In the genomic region with DNA sequence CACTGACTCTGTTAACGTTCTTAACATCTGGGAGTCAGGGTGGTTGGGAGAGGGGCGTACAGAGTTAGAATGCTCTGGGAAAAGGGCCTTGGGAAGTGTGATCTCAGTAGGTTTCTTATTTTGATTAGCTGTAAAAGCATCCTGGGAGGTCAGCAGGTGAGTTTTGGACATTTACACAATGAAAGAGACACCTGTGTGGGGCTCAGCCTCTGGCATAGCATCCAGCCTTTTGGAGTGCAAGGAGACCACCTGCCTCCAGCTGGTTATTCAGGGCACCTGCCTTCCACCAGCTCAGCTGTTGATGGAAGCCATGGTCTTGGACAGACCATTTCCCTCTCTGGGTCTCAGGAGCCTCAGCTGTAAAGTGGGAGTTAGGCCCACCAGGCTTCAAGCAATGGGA, we compare ENCODE assay signal across 18 cellular contexts. TPM values are rescaled to one million over a fixed set of nuclear protein-coding genes. Genes with fewer than 3 reads are reported as not detected.
DNase-seq lines count a peak whose midpoint lies in the region; ATAC-seq and TF ChIP-seq lines count a peak whose summit lies in the region.
"Had no signal": no experiment of that assay in that cellular context is flagged by ENCODE, and none has a peak within 500 bp of the region (broad histone marks: within the 10 kb centered on the region; RNA-seq: fewer than 3 reads in every experiment).

No MANE protein-coding gene starts in this region.

- no peak overlapping the region for H3K27ac Mint-ChIP-seq in mesothelial cell of epicardium
- H3K27ac Mint-ChIP-seq: CD14-positive monocyte; CD4-positive, alpha-beta memory T cell; IgD-negative memory B cell had no signal

- H3K4me1 Mint-ChIP-seq in mesothelial cell of epicardium = peaks cover 5% of the 10 kb centered on the region
- H3K4me1 Mint-ChIP-seq: CD14-positive monocyte, IgD-negative memory B cell had no signal

- H3K27me3 Mint-ChIP-seq in mesothelial cell of epicardium (ENCODE audit: low read depth) = no peaks in the 10 kb centered on the region
- H3K27me3 Mint-ChIP-seq: CD4-positive, alpha-beta memory T cell; IgD-negative memory B cell had no signal

- H3K36me3 ChIP-seq in thyroid gland = no peaks in the 10 kb centered on the region
- H3K36me3 ChIP-seq: BLaER1 had no signal

- TF ChIP-seq POLR2A in thyroid gland (IDR thresholded peaks at IDR 0.05) = no peak

- DNase-seq in NCI-H146 (lab: John Stamatoyannopoulos, UW) (peak; percentile 64), NCI-H146 treated with DMSO at 0.1 percent for 48 hours (lab: John Stamatoyannopoulos, UW; ENCODE audit: unreplicated experiment) (no peak), iPS-NIHi7 (ENCODE audit: extremely low spot score) (peak; percentile 4), thyroid gland (no peak), NCI-H82 (lab: John Stamatoyannopoulos, UW) (no peak), mesothelial cell of epicardium (ENCODE audit: low spot score in 2 of 2, unreplicated experiment in 2 of 2) (no peak), SHP77 (lab: John Stamatoyannopoulos, UW) (no peak)
- DNase-seq: Calu3; CD4-positive, alpha-beta memory T cell; DMS79 treated with DMSO at 0.1 percent for 48 hours; GF-D8; HCEC 1CT had no signal

- no peaks in the 10 kb centered on the region for H3K9me3 ChIP-seq in thyroid gland
- H3K9me3 ChIP-seq: A549, BLaER1 had no signal

- peak overlapping the region; percentile 23 to 71 (median 70) for H3K27ac ChIP-seq in thyroid gland
- H3K27ac ChIP-seq: 22Rv1, A549, BLaER1 had no signal

- no peaks in the 10 kb centered on the region for H3K36me3 Mint-ChIP-seq in mesothelial cell of epicardium
- H3K36me3 Mint-ChIP-seq: CD14-positive monocyte; CD4-positive, alpha-beta memory T cell; IgD-negative memory B cell had no signal

- TF ChIP-seq CTCF in thyroid gland (IDR thresholded peaks at IDR 0.05) = no peak
- TF ChIP-seq CTCF in mesothelial cell of epicardium (IDR thresholded peaks at IDR 0.05; ENCODE audit: unreplicated experiment) = no peak

- no peak overlapping the region for H3K4me3 ChIP-seq in thyroid gland (replicated peaks in 1 of 3)
- H3K4me3 ChIP-seq: A549, BLaER1 had no signal

- H3K4me3 Mint-ChIP-seq in mesothelial cell of epicardium = no peak overlapping the region
- H3K4me3 Mint-ChIP-seq: CD14-positive monocyte, IgD-negative memory B cell had no signal

- H3K9me3 Mint-ChIP-seq in mesothelial cell of epicardium = no peaks in the 10 kb centered on the region
- H3K9me3 Mint-ChIP-seq: IgD-negative memory B cell had no signal

- intact Hi-C loops in thyroid gland (cut with DNase I) = no loop called here

- 90 to 92% methylated on average over 2 of the region's 2 CpGs for WGBS in thyroid gland, 2 donors

- no peaks in the 10 kb centered on the region for H3K27me3 ChIP-seq in thyroid gland
- H3K27me3 ChIP-seq: BLaER1 had no signal

- peak; percentile 37; the same call in 2 of the 3 replicates for ATAC-seq in SK-N-SH treated with all-trans-retinoic acid at 6 μM for 48 hours
- ATAC-seq: A549 had no signal

- H3K4me1 ChIP-seq in thyroid gland = peaks cover 14 to 19% of the 10 kb centered on the region in 2 donors
- H3K4me1 ChIP-seq: A549, BLaER1 had no signal

TF ChIP-seq in SK-N-SH treated with all-trans-retinoic acid at 6 μM for 48 hours, 23 proteins besides CTCF, POLR2A, EP300 and RAD21:
- no peak for TF ChIP-seq ZFP30 (CRISPR knock-in tag; IDR thresholded peaks at IDR 0.05)
- TF ChIP-seq ZNF8 (CRISPR knock-in tag; IDR thresholded peaks at IDR 0.05) = no peak
- no peak for TF ChIP-seq ISL1 (CRISPR knock-in tag; IDR thresholded peaks at IDR 0.05)
- TF ChIP-seq RARB (CRISPR knock-in tag; IDR thresholded peaks at IDR 0.05) = no peak
- TF ChIP-seq, protein P1, sequence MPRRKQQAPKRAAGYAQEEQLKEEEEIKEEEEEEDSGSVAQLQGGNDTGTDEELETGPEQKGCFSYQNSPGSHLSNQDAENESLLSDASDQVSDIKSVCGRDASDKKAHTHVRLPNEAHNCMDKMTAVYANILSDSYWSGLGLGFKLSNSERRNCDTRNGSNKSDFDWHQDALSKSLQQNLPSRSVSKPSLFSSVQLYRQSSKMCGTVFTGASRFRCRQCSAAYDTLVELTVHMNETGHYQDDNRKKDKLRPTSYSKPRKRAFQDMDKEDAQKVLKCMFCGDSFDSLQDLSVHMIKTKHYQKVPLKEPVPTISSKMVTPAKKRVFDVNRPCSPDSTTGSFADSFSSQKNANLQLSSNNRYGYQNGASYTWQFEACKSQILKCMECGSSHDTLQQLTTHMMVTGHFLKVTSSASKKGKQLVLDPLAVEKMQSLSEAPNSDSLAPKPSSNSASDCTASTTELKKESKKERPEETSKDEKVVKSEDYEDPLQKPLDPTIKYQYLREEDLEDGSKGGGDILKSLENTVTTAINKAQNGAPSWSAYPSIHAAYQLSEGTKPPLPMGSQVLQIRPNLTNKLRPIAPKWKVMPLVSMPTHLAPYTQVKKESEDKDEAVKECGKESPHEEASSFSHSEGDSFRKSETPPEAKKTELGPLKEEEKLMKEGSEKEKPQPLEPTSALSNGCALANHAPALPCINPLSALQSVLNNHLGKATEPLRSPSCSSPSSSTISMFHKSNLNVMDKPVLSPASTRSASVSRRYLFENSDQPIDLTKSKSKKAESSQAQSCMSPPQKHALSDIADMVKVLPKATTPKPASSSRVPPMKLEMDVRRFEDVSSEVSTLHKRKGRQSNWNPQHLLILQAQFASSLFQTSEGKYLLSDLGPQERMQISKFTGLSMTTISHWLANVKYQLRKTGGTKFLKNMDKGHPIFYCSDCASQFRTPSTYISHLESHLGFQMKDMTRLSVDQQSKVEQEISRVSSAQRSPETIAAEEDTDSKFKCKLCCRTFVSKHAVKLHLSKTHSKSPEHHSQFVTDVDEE (CRISPR knock-in tag; IDR thresholded peaks at IDR 0.05) = no peak
- TF ChIP-seq TCF4 (CRISPR knock-in tag; IDR thresholded peaks at IDR 0.05; ENCODE audit: borderline replicate concordance) = no peak
- TF ChIP-seq, protein P2, sequence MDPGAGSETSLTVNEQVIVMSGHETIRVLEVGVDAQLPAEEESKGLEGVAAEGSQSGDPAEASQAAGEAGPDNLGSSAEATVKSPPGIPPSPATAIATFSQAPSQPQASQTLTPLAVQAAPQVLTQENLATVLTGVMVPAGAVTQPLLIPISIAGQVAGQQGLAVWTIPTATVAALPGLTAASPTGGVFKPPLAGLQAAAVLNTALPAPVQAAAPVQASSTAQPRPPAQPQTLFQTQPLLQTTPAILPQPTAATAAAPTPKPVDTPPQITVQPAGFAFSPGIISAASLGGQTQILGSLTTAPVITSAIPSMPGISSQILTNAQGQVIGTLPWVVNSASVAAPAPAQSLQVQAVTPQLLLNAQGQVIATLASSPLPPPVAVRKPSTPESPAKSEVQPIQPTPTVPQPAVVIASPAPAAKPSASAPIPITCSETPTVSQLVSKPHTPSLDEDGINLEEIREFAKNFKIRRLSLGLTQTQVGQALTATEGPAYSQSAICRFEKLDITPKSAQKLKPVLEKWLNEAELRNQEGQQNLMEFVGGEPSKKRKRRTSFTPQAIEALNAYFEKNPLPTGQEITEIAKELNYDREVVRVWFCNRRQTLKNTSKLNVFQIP (CRISPR knock-in tag; IDR thresholded peaks at IDR 0.05; ENCODE audit: borderline replicate concordance, low read depth) = no peak

RNA-seq across cellular contexts. Expression of a gene that starts 49.7 kb away (rescaled TPM):
- total RNA-seq in thyroid gland (100 to 1,000 TPM in 2 of 4 donors, 10 to 100 TPM in 2; 50.8 to 157 (median 108) TPM), mesothelial cell of epicardium (55.6 to 57.2 TPM (median 56.1 TPM) in 3 replicates)

Comparison
In these comparisons a context has a peak if more than half of its experiments do, and no peak if none do; other contexts are left out.
1. DNase-seq: peak in NCI-H146 (single experiment) and iPS-NIHi7 (single experiment); none in NCI-H146 treated with DMSO at 0.1 percent for 48 hours (single experiment), thyroid gland (0 of 2), NCI-H82 (single experiment), mesothelial cell of epicardium (0 of 2) and SHP77 (0 of 2).